Comparison of ENCODE assay signal across 10 cellular contexts in genomic region chr16:85402910-85403692, GRCh38.
DNase-seq lines count a peak whose midpoint lies in the region; ATAC-seq and TF ChIP-seq lines count a peak whose summit lies in the region.
"Had no signal": no experiment of that assay in that cellular context is flagged by ENCODE, and none has a peak within 500 bp of the region (broad histone marks: within the 10 kb centered on the region; RNA-seq: fewer than 3 reads in every experiment).

No MANE protein-coding gene starts in this region.

- H2BK5ac ChIP-seq in mesendoderm (ENCODE audit: low read length): no peak overlapping the region

- WGBS in mesendoderm (ENCODE audit: extremely low coverage, insufficient coverage, low lambda C conversion rate): no CpG with 5 or more reads among the region's 19 CpGs

- H2AK5ac ChIP-seq in mesendoderm (ENCODE audit: low read length): no peak overlapping the region

- H3K56ac ChIP-seq in mesendoderm (ENCODE audit: low read length): peak overlapping the region; percentile 26

- H3K23ac ChIP-seq in mesendoderm (ENCODE audit: low read length): no peak overlapping the region

- H3K36me3 ChIP-seq in HCT116 (ENCODE audit: control insufficient read depth in 1 of 2, insufficient read depth in 2 of 2, low read length in 2 of 2): no peaks in the 10 kb centered on the region
- H3K36me3 ChIP-seq in brain microvascular endothelial cell (replicated peaks): no peaks in the 10 kb centered on the region
- no peaks in the 10 kb centered on the region for H3K36me3 ChIP-seq in mesendoderm (ENCODE audit: control insufficient read depth, insufficient read depth, low read length)

- H3K9me3 ChIP-seq in HCT116 (ENCODE audit: control insufficient read depth in 1 of 2, insufficient read depth in 1 of 2, low read depth in 1 of 2, low read length in 2 of 2): peaks cover 0 to 10% of the 10 kb centered on the region in 2 experiments; a peak in 1 of 4 replicates

- peak overlapping the region; percentile 37; the same call in 1 of the 2 replicates for H3K4me2 ChIP-seq in HCT116 (ENCODE audit: low read length)
- H3K4me2 ChIP-seq in mesendoderm (ENCODE audit: low read length): no peak overlapping the region

- BruUV-seq in HCT116 (replicated peaks; lab: Mats Ljungman, UMichigan): no TSS peak

- no peak overlapping the region for H4K8ac ChIP-seq in mesendoderm (ENCODE audit: low read depth, low read length)

- ATAC-seq in HCT116: peak; percentile 15; the same call in 1 of the 2 replicates
- ATAC-seq: left colon, T-cell had no signal

- no peak for TF ChIP-seq RAD21 in HCT116 (IDR thresholded peaks at IDR 0.05; ENCODE audit: low read depth)

- CTCF ChIA-PET in HCT116 (lab: Charles Lee) (interaction anchor here (0.8 to 3.2 kb wide), 9 partner anchors 10 to 288 kb away, joined by 3 to 54 read pairs (median 6); partner anchors contain the start of gene GSE1), HEK293T (lab: Yijun Ruan, JAX) (interaction anchor here (0.7 to 1.4 kb wide), 4 partner anchors 13 to 89 kb away, joined by 3 to 7 read pairs (median 4); no protein-coding TSS in a partner anchor)

- no peak overlapping the region for H2AFZ ChIP-seq in HCT116 (ENCODE audit: low read depth, low read length, poor library complexity, severe bottlenecking)

- no peak overlapping the region for H3K18ac ChIP-seq in mesendoderm (ENCODE audit: low read length)

- H3K9ac ChIP-seq in HCT116 (ENCODE audit: low read length): no peak overlapping the region
- no peak overlapping the region for H3K9ac ChIP-seq in mesendoderm (ENCODE audit: low read length)

- RAD21 ChIA-PET in HCT116 (lab: Charles Lee; ENCODE audit: low non-redundant PET in 1 of 2, low total read pairs in 2 of 2, uncharacterized antibody in 2 of 2, unreplicated experiment in 2 of 2): no interaction called here

- no peaks in the 10 kb centered on the region for H3K9me2 ChIP-seq in HCT116 (ENCODE audit: insufficient read depth)

- no peak for TF ChIP-seq CTCF in HCT116 (IDR thresholded peaks at IDR 0.05 in 2 of 3, conservative IDR thresholded peaks at IDR 0.05 in 1 of 3; ENCODE audit: borderline replicate concordance in 1 of 3, insufficient read depth in 1 of 3, low read depth in 2 of 3, low read length in 2 of 3)
- TF ChIP-seq CTCF in brain microvascular endothelial cell (IDR thresholded peaks at IDR 0.05; ENCODE audit: low read depth, low read length, missing control alignments): peak; percentile 23

- H3K4me1 ChIP-seq in HCT116 (ENCODE audit: control insufficient read depth in 1 of 2, insufficient read depth in 2 of 2, low read length in 2 of 2) (peaks cover 9 to 15% of the 10 kb centered on the region in 2 experiments), mesendoderm (ENCODE audit: control insufficient read depth, low read depth, low read length) (no peaks in the 10 kb centered on the region)

- no peak overlapping the region for H2BK120ac ChIP-seq in mesendoderm (ENCODE audit: low read depth, low read length)

- no peak overlapping the region for H3K27ac ChIP-seq in HCT116 (ENCODE audit: low read depth, low read length)
- peak overlapping the region; percentile 67 for H3K27ac ChIP-seq in brain microvascular endothelial cell
- H3K27ac ChIP-seq in mesendoderm (ENCODE audit: low read depth, low read length): no peak overlapping the region

- intact Hi-C loops in HCT116 (cut with micrococcal nuclease): no loop called here

- H3K4ac ChIP-seq in mesendoderm (ENCODE audit: low read depth, low read length): no peak overlapping the region

- in situ Hi-C loops in brain microvascular endothelial cell (cut with HindIII; ENCODE audit: low pct_ligation_motif_present, low sequenced_read_pairs): no loop called here

- no peaks in the 10 kb centered on the region for H4K20me1 ChIP-seq in HCT116 (ENCODE audit: insufficient read depth)

- POLR2A ChIA-PET in HCT116 (lab: Charles Lee) (interaction anchor here (0.7 kb wide), 1 partner anchor 9 kb away, joined by 3 read pairs; no protein-coding TSS in a partner anchor), HEK293T (lab: Yijun Ruan, JAX) (no interaction called here)

- no peak overlapping the region for H2BK15ac ChIP-seq in mesendoderm (replicated peaks; ENCODE audit: low read depth)

- no peaks in the 10 kb centered on the region for H3K79me1 ChIP-seq in mesendoderm (ENCODE audit: low read length)

- no peak overlapping the region for H3K4me3 ChIP-seq in HCT116 (replicated peaks in 1 of 2; ENCODE audit: low read depth in 1 of 2, low read length in 2 of 2)
- no peak overlapping the region for H3K4me3 ChIP-seq in brain microvascular endothelial cell (ENCODE audit: low read depth, low read length)
- no peak overlapping the region for H3K4me3 ChIP-seq in mesendoderm (ENCODE audit: low read length)

- no peak overlapping the region for H4K5ac ChIP-seq in mesendoderm (ENCODE audit: low read length)

- no peak for TF ChIP-seq POLR2A in HCT116 (IDR thresholded peaks at IDR 0.05; ENCODE audit: borderline replicate concordance, extremely low read depth, insufficient read depth, insufficient read length)

- H3K79me2 ChIP-seq in HCT116 (ENCODE audit: insufficient read depth, low read length) (no peaks in the 10 kb centered on the region), mesendoderm (ENCODE audit: control insufficient read depth, insufficient read depth, low read length) (no peaks in the 10 kb centered on the region)

- H3K27me3 ChIP-seq in HCT116 (ENCODE audit: insufficient read depth, low read length) (no peaks in the 10 kb centered on the region), brain microvascular endothelial cell (replicated peaks) (no peaks in the 10 kb centered on the region), mesendoderm (ENCODE audit: insufficient read depth, low read length, poor library complexity) (no peaks in the 10 kb centered on the region)

- DNase-seq in AG20443 (ENCODE audit: low spot score) (peak; percentile 59), HCT116 (ENCODE audit: low read depth, low spot score) (no peak), brain microvascular endothelial cell (peak; percentile 81), mesendoderm (peak; percentile 59), NCI-H187 (lab: John Stamatoyannopoulos, UW) (no peak), NCI-H2227 treated with DMSO at 0.1 percent for 48 hours (lab: John Stamatoyannopoulos, UW) (no peak), HEK293T (ENCODE audit: extremely low spot score) (no peak), inferior parietal cortex (ENCODE audit: extremely low spot score) (no peak)
- DNase-seq: T-cell had no signal

TF ChIP-seq in HCT116, 20 proteins besides CTCF, POLR2A, EP300 and RAD21:
- no peak for TF ChIP-seq EGR1 (IDR thresholded peaks at IDR 0.05; ENCODE audit: low read depth)
- TF ChIP-seq JUND (IDR thresholded peaks at IDR 0.05): no peak
- no peak for TF ChIP-seq EZH2phosphoT487 (IDR thresholded peaks at IDR 0.05; ENCODE audit: borderline replicate concordance)

TF ChIP-seq in HEK293T, 16 proteins besides CTCF, POLR2A, EP300 and RAD21:
- TF ChIP-seq FOXA1 (IDR thresholded peaks at IDR 0.05) (no peak), NFRKB (IDR thresholded peaks at IDR 0.05) (no peak), PKNOX1 (IDR thresholded peaks at IDR 0.05) (no peak)

Comparison
In these comparisons a context has a peak if more than half of its experiments do, and no peak if none do; other contexts are left out.
1. DNase-seq: peak in AG20443 (single experiment), brain microvascular endothelial cell (single experiment) and mesendoderm (single experiment); none in HCT116 (single experiment), NCI-H187 (0 of 2), NCI-H2227 treated with DMSO at 0.1 percent for 48 hours (single experiment), HEK293T (single experiment) and inferior parietal cortex (single experiment).